Comparison of ENCODE assay signal across 16 cellular contexts in the genomic region with DNA sequence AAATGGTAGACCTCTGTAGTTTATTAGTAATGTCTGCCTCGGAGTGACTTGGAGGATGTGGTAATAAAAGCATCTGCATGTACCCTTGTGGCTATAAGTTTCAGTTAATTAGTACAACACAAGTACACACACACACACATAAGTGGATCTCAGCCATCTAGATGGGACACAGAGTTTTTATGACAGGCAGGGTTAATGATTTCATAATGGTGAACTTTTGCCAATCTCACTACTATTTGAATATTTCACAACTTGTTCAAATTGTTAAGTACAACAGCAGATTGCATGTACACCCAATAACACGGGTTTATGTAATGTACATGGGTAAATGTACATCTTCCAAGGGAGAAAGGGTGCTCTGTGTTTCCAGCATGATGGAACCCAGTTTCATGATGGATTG.
DNase-seq lines count a peak whose midpoint lies in the region; ATAC-seq, FAIRE-seq and TF ChIP-seq lines count a peak whose summit lies in the region.
"Had no signal": no experiment of that assay in that cellular context is flagged by ENCODE, and none has a peak within 500 bp of the region (broad histone marks: within the 10 kb centered on the region; RNA-seq: fewer than 3 reads in every experiment).

No MANE protein-coding gene starts in this region.

- FAIRE-seq in HTR-8/SVneo (lab: Jason Lieb, UNC) = peak; percentile 66
- FAIRE-seq: G401.6, GM12891, K562 had no signal

- ATAC-seq in upper lobe of right lung (peak; percentile 48), right cardiac atrium (no peak)
- ATAC-seq: K562 had no signal

- no peak for TF ChIP-seq CTCF in upper lobe of right lung (IDR thresholded peaks at IDR 0.05)

- no peaks in the 10 kb centered on the region for H3K27me3 ChIP-seq in upper lobe of right lung
- H3K27me3 ChIP-seq in right cardiac atrium (ENCODE audit: control insufficient read depth, insufficient read depth) = no peaks in the 10 kb centered on the region

- H3K9me3 ChIP-seq in upper lobe of right lung (no peaks in the 10 kb centered on the region), right cardiac atrium (ENCODE audit: control insufficient read depth, low read length) (no peaks in the 10 kb centered on the region)

- 90% methylated on average over 2 of the region's 2 CpGs for WGBS in right cardiac atrium

- intact Hi-C loops in upper lobe of right lung (cut with DNase I) (no loop called here), right cardiac atrium (cut with DNase I) (no loop called here)

- H3K36me3 ChIP-seq in upper lobe of right lung = no peaks in the 10 kb centered on the region

- H3K27ac ChIP-seq in upper lobe of right lung (no peak overlapping the region), right cardiac atrium (ENCODE audit: low read length) (no peak overlapping the region)

- DNase-seq in HTR-8/SVneo (ENCODE audit: insufficient read length, low spot score) = no peak
- DNase-seq in fibroblast of gingiva (ENCODE audit: low read depth) = peak; percentile 27
- peak; percentile 24 for DNase-seq in iris pigment epithelial cell (ENCODE audit: low read depth)
- no peak for DNase-seq in upper lobe of right lung
- no peak for DNase-seq in pons (ENCODE audit: low spot score)
- DNase-seq in right cardiac atrium = no peak
- no peak for DNase-seq in DMS79 (lab: John Stamatoyannopoulos, UW)
- DNase-seq: ACHN; C1 segment of cervical spinal cord; CD4-positive, alpha-beta T cell; DMS79 treated with DMSO at 0.1 percent for 48 hours; GOT3; H9 had no signal

- no peaks in the 10 kb centered on the region for H3K4me1 ChIP-seq in upper lobe of right lung
- H3K4me1 ChIP-seq in right cardiac atrium (ENCODE audit: control insufficient read depth, insufficient read depth, low read length) = no peaks in the 10 kb centered on the region

- H3K4me3 ChIP-seq in upper lobe of right lung (no peak overlapping the region), right cardiac atrium (ENCODE audit: low read length) (no peak overlapping the region)
- H3K4me3 ChIP-seq: K562 had no signal

Comparison
In these comparisons a context has a peak if more than half of its experiments do, and no peak if none do; other contexts are left out.
1. DNase-seq: peak in fibroblast of gingiva (single experiment) and iris pigment epithelial cell (single experiment); none in HTR-8/SVneo (single experiment), upper lobe of right lung (single experiment), pons (single experiment), right cardiac atrium (0 of 3) and DMS79 (single experiment).